In genomic region chr12:5965950-5966383, GRCh38 we compare ENCODE assay signal across 7 cellular contexts.
A peak's percentile ranks its signal among the peaks of the same experiment; 100 is the strongest.
DNase-seq lines count a peak whose midpoint lies in the region; ATAC-seq and TF ChIP-seq lines count a peak whose summit lies in the region.

No MANE protein-coding gene starts in this region.

- H3K36me3 ChIP-seq in brain microvascular endothelial cell (replicated peaks): no peaks in the 10 kb centered on the region

- peak; percentile 70 for TF ChIP-seq CTCF in GM10266 (IDR thresholded peaks at IDR 0.05; ENCODE audit: control insufficient read depth, insufficient read depth, low read depth, missing control alignments)
- peak; percentile 94 for TF ChIP-seq CTCF in LNCaP clone FGC (IDR thresholded peaks at IDR 0.05; ENCODE audit: control insufficient read depth, extremely low read depth, insufficient read depth)
- peak; percentile 95 for TF ChIP-seq CTCF in brain microvascular endothelial cell (IDR thresholded peaks at IDR 0.05; ENCODE audit: low read depth, low read length, missing control alignments)

- no peak overlapping the region for H3K27ac Mint-ChIP-seq in T-helper 2 cell treated with Interferon-gamma antibody and Interleukin-4, amounts not matched to agents 5 μg/mL and 100 μg/mL, for 36 hours

- H3K4me3 ChIP-seq in LNCaP clone FGC (ENCODE audit: low read depth, low read length) (no peak overlapping the region), brain microvascular endothelial cell (ENCODE audit: low read depth, low read length) (no peak overlapping the region)

- ATAC-seq in HG02840 (IDR thresholded peaks at IDR 0.05; ENCODE audit: low FRiP score, unreplicated experiment): no peak

- peak; percentile 70 for DNase-seq in GM10266 (ENCODE audit: extremely low spot score)
- no peak for DNase-seq in LNCaP clone FGC (ENCODE audit: low read depth)
- peak; percentile 15 for DNase-seq in T-helper 2 cell treated with Interferon-gamma antibody and Interleukin-4, amounts not matched to agents 5 μg/mL and 100 μg/mL, for 36 hours (ENCODE audit: low spot score)
- DNase-seq in brain microvascular endothelial cell: peak; percentile 28
- DNase-seq in islet precursor cell: peak; percentile 85
- peak; percentile 44 to 57 for DNase-seq in stimulated activated CD4-positive, alpha-beta T cell treated with anti-CD3 and anti-CD28 coated beads, Interleukin-2, amount 100 ng/mL, for 48 hours

- peaks cover 3% of the 10 kb centered on the region for H3K27me3 Mint-ChIP-seq in T-helper 2 cell treated with Interferon-gamma antibody and Interleukin-4, amounts not matched to agents 5 μg/mL and 100 μg/mL, for 36 hours (ENCODE audit: low read depth)

- H3K9me3 Mint-ChIP-seq in T-helper 2 cell treated with Interferon-gamma antibody and Interleukin-4, amounts not matched to agents 5 μg/mL and 100 μg/mL, for 36 hours: no peaks in the 10 kb centered on the region

- no peaks in the 10 kb centered on the region for H3K4me1 Mint-ChIP-seq in T-helper 2 cell treated with Interferon-gamma antibody and Interleukin-4, amounts not matched to agents 5 μg/mL and 100 μg/mL, for 36 hours (ENCODE audit: low read depth)

- H3K27ac ChIP-seq in brain microvascular endothelial cell: no peak overlapping the region

- H3K27me3 ChIP-seq in brain microvascular endothelial cell (replicated peaks): no peaks in the 10 kb centered on the region

- in situ Hi-C loops in brain microvascular endothelial cell (cut with HindIII; ENCODE audit: low pct_ligation_motif_present, low sequenced_read_pairs): no loop called here

- H3K36me3 Mint-ChIP-seq in T-helper 2 cell treated with Interferon-gamma antibody and Interleukin-4, amounts not matched to agents 5 μg/mL and 100 μg/mL, for 36 hours (ENCODE audit: low read depth): no peaks in the 10 kb centered on the region

- H3K4me3 Mint-ChIP-seq in T-helper 2 cell treated with Interferon-gamma antibody and Interleukin-4, amounts not matched to agents 5 μg/mL and 100 μg/mL, for 36 hours: no peak overlapping the region
